Comparison of ENCODE assay signal across 14 cellular contexts in genomic region chr17:61458491-61459433, GRCh38. TPM values are rescaled to one million over a fixed set of nuclear protein-coding genes. Genes with fewer than 3 reads are reported as not detected.
DNase-seq lines count a peak whose midpoint lies in the region; ATAC-seq and TF ChIP-seq lines count a peak whose summit lies in the region.
"Had no signal": no experiment of that assay in that cellular context is flagged by ENCODE, and none has a peak within 500 bp of the region (broad histone marks: within the 10 kb centered on the region; RNA-seq: fewer than 3 reads in every experiment).

No MANE protein-coding gene starts in this region.

- H3K4me2 ChIP-seq in GM23338 (peak overlapping the region; percentile 59), OCI-LY7 (ENCODE audit: low read length) (no peak overlapping the region; the same call in 1 of the 2 replicates)
- H3K4me2 ChIP-seq: KMS-11 had no signal

- peaks cover 99% of the 10 kb centered on the region for H3K27me3 Mint-ChIP-seq in GM23338 (ENCODE audit: insufficient read depth, low read depth, poor library complexity)

- H3K27ac ChIP-seq in GM23338 (ENCODE audit: low read depth) = no peak overlapping the region
- H3K27ac ChIP-seq in OCI-LY7 (ENCODE audit: low read depth, low read length, poor library complexity, severe bottlenecking) = no peak overlapping the region
- no peak overlapping the region for H3K27ac ChIP-seq in breast epithelium
- H3K27ac ChIP-seq: KMS-11, left ventricle myocardium inferior, spleen had no signal

- TF ChIP-seq CTCF in GM23338 (conservative IDR thresholded peaks at IDR 0.05; ENCODE audit: low read depth in 2 of 2) (no peak), OCI-LY7 (conservative IDR thresholded peaks at IDR 0.05; ENCODE audit: low read length) (no peak), breast epithelium (IDR thresholded peaks at IDR 0.05) (no peak)

- CTCF ChIA-PET in OCI-LY7 (lab: Charles Lee; ENCODE audit: unreplicated experiment) = no interaction called here

- peaks cover 3% of the 10 kb centered on the region; the same call in 1 of the 2 replicates for H3K36me3 ChIP-seq in GM23338 (ENCODE audit: insufficient read depth)
- H3K36me3 ChIP-seq in OCI-LY7 (ENCODE audit: insufficient read depth, low read length) = no peaks in the 10 kb centered on the region
- no peaks in the 10 kb centered on the region for H3K36me3 ChIP-seq in breast epithelium
- H3K36me3 ChIP-seq: left ventricle myocardium inferior, spleen had no signal

- BruUV-seq in OCI-LY7 (replicated peaks; lab: Mats Ljungman, UMichigan) = no TSS peak

- peaks cover 27% of the 10 kb centered on the region for H4K20me1 ChIP-seq in GM23338 (replicated peaks; ENCODE audit: insufficient read depth)
- H4K20me1 ChIP-seq in OCI-LY7 (ENCODE audit: insufficient read depth, low read length) = no peaks in the 10 kb centered on the region

- H3K27me3 ChIP-seq in GM23338 (ENCODE audit: insufficient read depth) = peaks cover 100% of the 10 kb centered on the region
- peaks cover 0 to 96% of the 10 kb centered on the region in 2 donors for H3K27me3 ChIP-seq in breast epithelium

- peak; percentile 81 for DNase-seq in GM23338 (ENCODE audit: low spot score)
- peak; percentile 10 for DNase-seq in OCI-LY7 (ENCODE audit: low spot score)
- DNase-seq in islet precursor cell = peak; percentile 47
- peak; percentile 7 for DNase-seq in retina
- DNase-seq in breast epithelium (ENCODE audit: low spot score in 2 of 2) = no peak
- DNase-seq in KG1 (lab: John Stamatoyannopoulos, UW) = no peak
- DNase-seq: anterior cingulate cortex; effector memory CD4-positive, alpha-beta T cell; left ventricle myocardium inferior; MV-4-11; NCI-H2029; spleen had no signal

- 0 out of 2 replicates have a peak, but pooled peaks cover 9% of the 10 kb centered on the region for H3F3A ChIP-seq in GM23338 (replicated peaks; ENCODE audit: low read depth)

- peaks cover 3% of the 10 kb centered on the region; the same call in 1 of the 3 replicates for H3K36me3 Mint-ChIP-seq in GM23338 (ENCODE audit: low read depth)

- intact Hi-C loops in OCI-LY7 (cut with micrococcal nuclease; ENCODE audit: unreplicated experiment) = no loop called here
- intact Hi-C loops in breast epithelium (cut with DNase I; ENCODE audit: low total_unique reads) = no loop called here

- H3K9me3 ChIP-seq in OCI-LY7 (ENCODE audit: low read length) (no peaks in the 10 kb centered on the region), breast epithelium (peaks cover 0 to 7% of the 10 kb centered on the region in 2 donors)
- H3K9me3 ChIP-seq: left ventricle myocardium inferior, spleen had no signal

- ATAC-seq in GM23338 (no peak), GM21737 (IDR thresholded peaks at IDR 0.05; ENCODE audit: unreplicated experiment) (no peak)

- H3K9me2 ChIP-seq in GM23338 (ENCODE audit: insufficient read depth) (no peaks in the 10 kb centered on the region), OCI-LY7 (ENCODE audit: insufficient read depth, low read length) (no peaks in the 10 kb centered on the region)

- H2AFZ ChIP-seq in GM23338 (no peak overlapping the region), OCI-LY7 (ENCODE audit: low read length) (peak overlapping the region; percentile 42; the same call in 1 of the 2 replicates)

- POLR2A ChIA-PET in OCI-LY7 (lab: Charles Lee) = interaction anchor here (0.6 to 1.0 kb wide), 2 partner anchors 9 to 19 kb away, joined by 3 to 6 read pairs; no protein-coding TSS in a partner anchor

- H3K4me1 ChIP-seq in GM23338 (ENCODE audit: insufficient read depth) (peaks cover 48% of the 10 kb centered on the region; the same call in 1 of the 2 replicates), OCI-LY7 (ENCODE audit: insufficient read depth, low read length, poor library complexity, severe bottlenecking) (peaks cover 13% of the 10 kb centered on the region), breast epithelium (no peaks in the 10 kb centered on the region)

- H3K79me2 ChIP-seq in GM23338 (replicated peaks; ENCODE audit: insufficient read depth) (no peaks in the 10 kb centered on the region), OCI-LY7 (ENCODE audit: insufficient read depth, low read depth, low read length) (no peaks in the 10 kb centered on the region)

- TF ChIP-seq POLR2A in breast epithelium (IDR thresholded peaks at IDR 0.05) = no peak

- H3K4me1 Mint-ChIP-seq in GM23338 = peaks cover 41% of the 10 kb centered on the region

- H3K4me3 Mint-ChIP-seq in GM23338 = peak overlapping the region; percentile 50

- H3K4me3 ChIP-seq in GM23338 (no peak overlapping the region), OCI-LY7 (ENCODE audit: low read depth, low read length, poor library complexity, severe bottlenecking) (no peak overlapping the region), breast epithelium (no peak overlapping the region)

- H3K27ac Mint-ChIP-seq in GM23338 = no peak overlapping the region

- peaks cover 8% of the 10 kb centered on the region for H3K9me3 Mint-ChIP-seq in GM23338

TF ChIP-seq in GM23338, 12 proteins besides CTCF, POLR2A, EP300 and RAD21:
- TF ChIP-seq EZH2 (IDR thresholded peaks at IDR 0.05; ENCODE audit: low read depth, unreplicated experiment) (peak; percentile 93), NANOG (IDR thresholded peaks at IDR 0.05; ENCODE audit: borderline replicate concordance) (no peak), ZNF462 (CRISPR knock-in tag; IDR thresholded peaks at IDR 0.05) (no peak), EZH2phosphoT487 (IDR thresholded peaks at IDR 0.05; ENCODE audit: unreplicated experiment) (peak; percentile 17)

RNA-seq across cellular contexts. Expression of gene TBX4, which starts 6.5 kb away (rescaled TPM):
- total RNA-seq in GM23338 (2014; rRNA removed; shearing (Covaris generic)) = not detected in 2 replicates
- polyA plus RNA-seq in GM23338 (2016; fragmentation: Nextera tagmentation; extraction: Ambion mirVana) = not detected in 2 replicates
- total RNA-seq in OCI-LY7 (2014; rRNA removed; shearing (Covaris generic)) = not detected in 2 replicates
- not detected in 2 replicates for total RNA-seq in OCI-LY7 (2022)
- under 1 TPM in 1 of 3 donors, not detected in 2; 0.80 TPM for total RNA-seq in breast epithelium
- total RNA-seq: left ventricle myocardium inferior, spleen had no signal
- polyA plus RNA-seq: spleen had no signal

RNA-seq across cellular contexts. Expression of gene TBX2, which starts 59.1 kb away (rescaled TPM):
- total RNA-seq in GM23338 (2014; rRNA removed; shearing (Covaris generic)) = not detected in 2 replicates
- polyA plus RNA-seq in GM23338 (2016; fragmentation: Nextera tagmentation; extraction: Ambion mirVana) = 0.10 TPM in 1 of 2 replicates, not detected in the other
- not detected in 2 replicates for total RNA-seq in OCI-LY7 (2014; rRNA removed; shearing (Covaris generic))
- total RNA-seq in OCI-LY7 (2022) = not detected in 2 replicates
- 1 to 10 TPM; 4.8 to 8.5 (median 5.7) TPM for total RNA-seq in breast epithelium

Comparison
In these comparisons a context has a peak if more than half of its experiments do, and no peak if none do; other contexts are left out.
1. DNase-seq: peak in GM23338 (single experiment), OCI-LY7 (single experiment), islet precursor cell (single experiment) and retina (single experiment); none in breast epithelium (0 of 2) and KG1 (single experiment).